In genomic region chr2:170822885-170823799, GRCh38 we compare ENCODE assay signal across 9 cellular contexts. TPM values are rescaled to one million over a fixed set of nuclear protein-coding genes. Genes with fewer than 3 reads are reported as not detected.
A peak's percentile ranks its signal among the peaks of the same experiment; 100 is the strongest.
DNase-seq lines count a peak whose midpoint lies in the region; ATAC-seq and TF ChIP-seq lines count a peak whose summit lies in the region.
"Had no signal": no experiment of that assay in that cellular context is flagged by ENCODE, and none has a peak within 500 bp of the region (broad histone marks: within the 10 kb centered on the region; RNA-seq: fewer than 3 reads in every experiment).

No MANE protein-coding gene starts in this region.

- H2BK120ac ChIP-seq in IMR-90 (ENCODE audit: low read depth, low read length) = no peak overlapping the region

- H4K8ac ChIP-seq in IMR-90 (ENCODE audit: low read depth in 2 of 2, low read length in 2 of 2) = no peak overlapping the region

- H4K20me1 ChIP-seq in IMR-90 (ENCODE audit: insufficient read depth, low read length) = no peaks in the 10 kb centered on the region

- H2BK15ac ChIP-seq in IMR-90 (ENCODE audit: low read depth, low read length) = no peak overlapping the region

- no peaks in the 10 kb centered on the region for H3K79me1 ChIP-seq in IMR-90 (ENCODE audit: low read depth in 1 of 2, low read length in 2 of 2)

- intact Hi-C loops in A673 (cut with micrococcal nuclease; ENCODE audit: unreplicated experiment) (no loop called here), IMR-90 (cut with micrococcal nuclease) (no loop called here)
- intact Hi-C loops in naive thymus-derived CD4-positive, alpha-beta T cell (cut with micrococcal nuclease) = loop anchor here (5.0 kb wide), 2 partner anchors 316 to 1274 kb away; no protein-coding TSS in a partner anchor

- TF ChIP-seq CTCF in A673 (conservative IDR thresholded peaks at IDR 0.05; ENCODE audit: low read depth, low read length) (no peak), IMR-90 (conservative IDR thresholded peaks at IDR 0.05; ENCODE audit: low read depth, low read length) (no peak), endodermal cell (conservative IDR thresholded peaks at IDR 0.05) (no peak)

- POLR2A ChIA-PET in A673 (lab: Charles Lee; ENCODE audit: low non-redundant PET) = no interaction called here
- POLR2A ChIA-PET in IMR-90 (lab: Charles Lee; ENCODE audit: unreplicated experiment) = no interaction called here
- POLR2A ChIA-PET in naive thymus-derived CD4-positive, alpha-beta T cell (lab: Charles Lee) = no interaction called here

- H3K36me3 ChIP-seq in A673 (ENCODE audit: insufficient read depth, low read length, poor library complexity, severe bottlenecking) (no peaks in the 10 kb centered on the region), IMR-90 (ENCODE audit: control insufficient read depth, insufficient read depth, low read length) (no peaks in the 10 kb centered on the region), endodermal cell (ENCODE audit: control insufficient read depth, insufficient read depth, low read length) (no peaks in the 10 kb centered on the region)
- H3K36me3 ChIP-seq in naive thymus-derived CD4-positive, alpha-beta T cell (ENCODE audit: control insufficient read depth in 2 of 3, insufficient read depth in 3 of 3, low read length in 3 of 3) = no peaks in the 10 kb centered on the region

- H4K91ac ChIP-seq in IMR-90 (ENCODE audit: insufficient read depth, low read depth, low read length) = no peak overlapping the region

- H3K27ac Mint-ChIP-seq in endodermal cell = no peak overlapping the region
- peak overlapping the region in 1 of 9 donors; percentile 14 for H3K27ac Mint-ChIP-seq in naive thymus-derived CD4-positive, alpha-beta T cell

- H3K9me3 ChIP-seq in A673 (ENCODE audit: low read depth, low read length, poor library complexity, severe bottlenecking) = no peaks in the 10 kb centered on the region
- no peaks in the 10 kb centered on the region; the same call in 1 of the 2 replicates for H3K9me3 ChIP-seq in IMR-90 (ENCODE audit: control insufficient read depth, insufficient read depth, low read length)
- no peaks in the 10 kb centered on the region for H3K9me3 ChIP-seq in endodermal cell (ENCODE audit: control insufficient read depth, low read length)
- no peaks in the 10 kb centered on the region for H3K9me3 ChIP-seq in naive thymus-derived CD4-positive, alpha-beta T cell (ENCODE audit: control insufficient read depth in 2 of 3, low read length in 3 of 3)

- no peak overlapping the region for H2AK5ac ChIP-seq in IMR-90 (ENCODE audit: low read depth, low read length)

- no peak overlapping the region for H2AK9ac ChIP-seq in IMR-90 (replicated peaks; ENCODE audit: low read depth, low read length, poor library complexity)

- in situ Hi-C loops in IMR-90 (cut with MboI; ENCODE audit: low sequenced_read_pairs) = loop anchor here (25.0 kb wide), 2 partner anchors 886 to 1386 kb away; no protein-coding TSS in a partner anchor

- BruUV-seq in A673 (replicated peaks; lab: Mats Ljungman, UMichigan) (no TSS peak), IMR-90 (replicated peaks; lab: Mats Ljungman, UMichigan) (no TSS peak)

- no peak overlapping the region for H3K56ac ChIP-seq in IMR-90 (ENCODE audit: extremely low read depth, insufficient read depth, low read length)

- H2BK20ac ChIP-seq in IMR-90 (ENCODE audit: low read depth, low read length) = no peak overlapping the region

- peaks cover 77% of the 10 kb centered on the region for H3K27me3 Mint-ChIP-seq in endodermal cell (ENCODE audit: insufficient read depth)
- H3K27me3 Mint-ChIP-seq in naive thymus-derived CD4-positive, alpha-beta T cell = peaks cover 81 to 89% (median 84%) of the 10 kb centered on the region in 5 donors

- no peaks in the 10 kb centered on the region for H3K9me3 Mint-ChIP-seq in endodermal cell
- peaks cover 0 to 3% (median 0%) of the 10 kb centered on the region in 11 donors for H3K9me3 Mint-ChIP-seq in naive thymus-derived CD4-positive, alpha-beta T cell

- peak overlapping the region; percentile 53 for H3K4me3 Mint-ChIP-seq in endodermal cell
- H3K4me3 Mint-ChIP-seq in naive thymus-derived CD4-positive, alpha-beta T cell = peak overlapping the region; percentile 54 to 94 (median 78)

- H3K18ac ChIP-seq in IMR-90 (ENCODE audit: low read depth, low read length) = no peak overlapping the region

- CTCF ChIA-PET in A673 (lab: Charles Lee) (interaction anchor here (1.0 to 1.9 kb wide), 2 partner anchors 453 to 462 kb away, joined by 5 to 6 read pairs; no protein-coding TSS in a partner anchor), IMR-90 (lab: Yijun Ruan, JAX) (interaction anchor here (0.6 kb wide), 1 partner anchor 480 kb away, joined by 3 read pairs; no protein-coding TSS in a partner anchor)
- CTCF ChIA-PET in naive thymus-derived CD4-positive, alpha-beta T cell (lab: Charles Lee) = interaction anchor here (1.4 kb wide), 1 partner anchor 10 kb away, joined by 3 read pairs; no protein-coding TSS in a partner anchor

- peaks cover 30% of the 10 kb centered on the region for H3K4me1 Mint-ChIP-seq in endodermal cell
- H3K4me1 Mint-ChIP-seq in naive thymus-derived CD4-positive, alpha-beta T cell = peaks cover 25 to 58% (median 42%) of the 10 kb centered on the region in 7 donors

- H2AFZ ChIP-seq in IMR-90 (replicated peaks; ENCODE audit: low read length, poor library complexity) = peak overlapping the region; percentile 61

- peak overlapping the region; percentile 32 for H3K4me3 ChIP-seq in A673 (ENCODE audit: low read depth, low read length, poor library complexity, severe bottlenecking)
- no peak overlapping the region for H3K4me3 ChIP-seq in IMR-90 (ENCODE audit: insufficient read depth, low read depth, low read length)
- no peak overlapping the region for H3K4me3 ChIP-seq in endodermal cell (ENCODE audit: low read length)
- peak overlapping the region; percentile 6 for H3K4me3 ChIP-seq in naive thymus-derived CD4-positive, alpha-beta T cell (ENCODE audit: low read length)

- H3K4ac ChIP-seq in IMR-90 (ENCODE audit: low read depth, low read length) = no peak overlapping the region

- no peak overlapping the region; the same call in 1 of the 2 replicates for H3K4me2 ChIP-seq in IMR-90 (ENCODE audit: low read depth, low read length)

- no peak overlapping the region for H2BK5ac ChIP-seq in IMR-90 (ENCODE audit: low read depth, low read length, poor library complexity, severe bottlenecking)

- no peak overlapping the region for H3K23ac ChIP-seq in IMR-90 (ENCODE audit: low read depth, low read length)

- no peak for TF ChIP-seq POLR2A in IMR-90 (IDR thresholded peaks at IDR 0.05; ENCODE audit: low read depth, low read length)
- TF ChIP-seq POLR2A in GM18505 (IDR thresholded peaks at IDR 0.05; ENCODE audit: borderline replicate concordance, extremely low read depth, insufficient read depth, insufficient read length) = no peak

- H3K14ac ChIP-seq in IMR-90 (replicated peaks; ENCODE audit: low read depth, low read length) = no peak overlapping the region

- peaks cover 11% of the 10 kb centered on the region for H3K36me3 Mint-ChIP-seq in endodermal cell (ENCODE audit: low read depth)
- H3K36me3 Mint-ChIP-seq in naive thymus-derived CD4-positive, alpha-beta T cell = peaks cover 0 to 7% (median 0%) of the 10 kb centered on the region in 5 donors

- no peak overlapping the region for H3K27ac ChIP-seq in A673 (ENCODE audit: low read depth, low read length, poor library complexity, severe bottlenecking)
- no peak overlapping the region for H3K27ac ChIP-seq in IMR-90 (ENCODE audit: insufficient read depth, low read length)
- no peak overlapping the region for H3K27ac ChIP-seq in endodermal cell (ENCODE audit: low read depth, low read length)
- no peak overlapping the region for H3K27ac ChIP-seq in naive thymus-derived CD4-positive, alpha-beta T cell (ENCODE audit: low read depth, low read length)

- dilution Hi-C loops in IMR-90 (cut with HindIII; ENCODE audit: low sequenced_read_pairs, unreplicated experiment) = loop anchor here (25.0 kb wide), 1 partner anchor 411 kb away; no protein-coding TSS in a partner anchor

- WGBS in IMR-90 (ENCODE audit: extremely low coverage in 2 of 2, insufficient read length in 1 of 2), 2 experiments = 2% methylated on average over 18 of the region's 60 CpGs; no CpG with 5 or more reads in 1 of the 2 experiments
- WGBS in endodermal cell (ENCODE audit: insufficient coverage in 1 of 2, insufficient read length in 1 of 2), 2 experiments = 53 to 54% methylated on average over 23 to 55 of the region's 60 CpGs

- H3K4me1 ChIP-seq in A673 (ENCODE audit: insufficient read depth, low read length, poor library complexity, severe bottlenecking) (peaks cover 24% of the 10 kb centered on the region), IMR-90 (ENCODE audit: control insufficient read depth, insufficient read depth, low read length) (no peaks in the 10 kb centered on the region), endodermal cell (ENCODE audit: control insufficient read depth, insufficient read depth, low read length) (no peaks in the 10 kb centered on the region)
- H3K4me1 ChIP-seq in naive thymus-derived CD4-positive, alpha-beta T cell (ENCODE audit: control insufficient read depth in 2 of 2, insufficient read depth in 2 of 2, low read length in 2 of 2) = peaks cover 31 to 42% of the 10 kb centered on the region in 2 donors

- DNase-seq in A673 (ENCODE audit: low spot score) = no peak
- no peak for DNase-seq in IMR-90
- DNase-seq in endodermal cell = peak; percentile 79
- peak in 1 of 9 donors; percentile 8 for DNase-seq in naive thymus-derived CD4-positive, alpha-beta T cell
- DNase-seq in A172 (ENCODE audit: low spot score) = no peak

- no peak overlapping the region for H3K9ac ChIP-seq in IMR-90 (ENCODE audit: low read depth, low read length)
- no peak overlapping the region for H3K9ac ChIP-seq in endodermal cell (ENCODE audit: extremely low read depth, low read length, poor library complexity, severe bottlenecking)

- no peak for TF ChIP-seq RAD21 in IMR-90 (IDR thresholded peaks at IDR 0.05; ENCODE audit: low read length)

- peak; percentile 38; the same call in 1 of the 2 replicates for ATAC-seq in IMR-90 (ENCODE audit: low read depth)
- ATAC-seq in naive thymus-derived CD4-positive, alpha-beta T cell = peak; percentile 16
- ATAC-seq in HG03039 (IDR thresholded peaks at IDR 0.05; ENCODE audit: unreplicated experiment) = no peak
- ATAC-seq in GM18505 (IDR thresholded peaks at IDR 0.05; ENCODE audit: unreplicated experiment) = no peak
- no peak for ATAC-seq in HG03095 (IDR thresholded peaks at IDR 0.05; ENCODE audit: unreplicated experiment)

- H3K27me3 ChIP-seq in A673 (replicated peaks; ENCODE audit: insufficient read depth, low read depth, low read length, poor library complexity) = peaks cover 90% of the 10 kb centered on the region
- peaks cover 75% of the 10 kb centered on the region for H3K27me3 ChIP-seq in IMR-90 (ENCODE audit: control insufficient read depth, insufficient read depth, low read length)
- peaks cover 59% of the 10 kb centered on the region for H3K27me3 ChIP-seq in endodermal cell (ENCODE audit: control insufficient read depth, insufficient read depth, low read length, poor library complexity, severe bottlenecking)
- H3K27me3 ChIP-seq in naive thymus-derived CD4-positive, alpha-beta T cell (ENCODE audit: control insufficient read depth in 2 of 2, insufficient read depth in 2 of 2, low read length in 2 of 2) = peaks cover 21 to 33% of the 10 kb centered on the region in 2 donors

- no peak overlapping the region for H4K5ac ChIP-seq in IMR-90 (ENCODE audit: low read depth, low read length)

- no peaks in the 10 kb centered on the region for H3K9me1 ChIP-seq in IMR-90 (ENCODE audit: insufficient read depth, low read length)

RNA-seq across cellular contexts. Expression of gene GAD1, which starts 6.5 kb away (rescaled TPM):
- total RNA-seq in A673 (2021) (0.70 and 1.1 TPM in 2 replicates), IMR-90 (2012; rRNA removed) (not detected in 2 replicates), endodermal cell (10 to 100 TPM; 12.8 to 26.3 TPM)
- polyA plus RNA-seq in IMR-90 (2012; rRNA removed) = not detected in 2 replicates
- 0.08 TPM in 1 of 2 replicates, not detected in the other for polyA plus RNA-seq in IMR-90 (2012; cell fraction: cytosol; rRNA removed)
- polyA plus RNA-seq in IMR-90 (2012; cell fraction: nucleus; rRNA removed; ENCODE audit: low replicate concordance) = 0.03 and 0.06 TPM in 2 replicates
- 20.6 TPM for polyA plus RNA-seq in endodermal cell (2013, experiment 1 of 2)
- 21.4 TPM for polyA plus RNA-seq in endodermal cell (2013, experiment 2 of 2)
- total RNA-seq in naive thymus-derived CD4-positive, alpha-beta T cell = 1 to 10 TPM in 1 of 5 experiments, not detected in 4; 3.6 TPM
- not detected for polyA plus RNA-seq in naive thymus-derived CD4-positive, alpha-beta T cell
- total RNA-seq in A172 (2014; rRNA removed; shearing (Covaris generic)) = 9.9 and 15.2 TPM in 2 replicates
- total RNA-seq: fibroblast of villous mesenchyme had no signal

RNA-seq across cellular contexts. Expression of gene ERICH2, which starts 53.0 kb away (rescaled TPM):
- total RNA-seq in A673 (2021) (not detected in 2 replicates), IMR-90 (2012; rRNA removed) (not detected in 2 replicates), endodermal cell (10 to 100 TPM in 1 of 2 donors, 1 to 10 TPM in 1; 9.6 to 18.3 TPM)
- polyA plus RNA-seq in IMR-90 (2012; rRNA removed) = not detected in 2 replicates
- not detected in 2 replicates for polyA plus RNA-seq in IMR-90 (2012; cell fraction: cytosol; rRNA removed)
- not detected in 2 replicates for polyA plus RNA-seq in IMR-90 (2012; cell fraction: nucleus; rRNA removed; ENCODE audit: low replicate concordance)
- polyA plus RNA-seq in endodermal cell (2013, experiment 1 of 2) = 1.5 TPM
- polyA plus RNA-seq in endodermal cell (2013, experiment 2 of 2) = 1.8 TPM
- not detected for total RNA-seq in naive thymus-derived CD4-positive, alpha-beta T cell
- not detected for polyA plus RNA-seq in naive thymus-derived CD4-positive, alpha-beta T cell
- total RNA-seq in A172 (2014; rRNA removed; shearing (Covaris generic)) = 0.33 and 0.53 TPM in 2 replicates
- total RNA-seq: fibroblast of villous mesenchyme had no signal

Comparison
In these comparisons a context has a peak if more than half of its experiments do, and no peak if none do; other contexts are left out.
1. H3K4me3 ChIP-seq: peak in A673 (single experiment) and naive thymus-derived CD4-positive, alpha-beta T cell (single experiment); none in IMR-90 (single experiment) and endodermal cell (single experiment).
2. ATAC-seq: peak in IMR-90 (single experiment) and naive thymus-derived CD4-positive, alpha-beta T cell (single experiment); none in HG03039 (single experiment), GM18505 (single experiment) and HG03095 (single experiment).
3. intact Hi-C loops: an anchor here in naive thymus-derived CD4-positive, alpha-beta T cell (5.0 kb wide); none called in A673 and IMR-90.